Comparison of ENCODE assay signal across 29 cellular contexts in the genomic region with DNA sequence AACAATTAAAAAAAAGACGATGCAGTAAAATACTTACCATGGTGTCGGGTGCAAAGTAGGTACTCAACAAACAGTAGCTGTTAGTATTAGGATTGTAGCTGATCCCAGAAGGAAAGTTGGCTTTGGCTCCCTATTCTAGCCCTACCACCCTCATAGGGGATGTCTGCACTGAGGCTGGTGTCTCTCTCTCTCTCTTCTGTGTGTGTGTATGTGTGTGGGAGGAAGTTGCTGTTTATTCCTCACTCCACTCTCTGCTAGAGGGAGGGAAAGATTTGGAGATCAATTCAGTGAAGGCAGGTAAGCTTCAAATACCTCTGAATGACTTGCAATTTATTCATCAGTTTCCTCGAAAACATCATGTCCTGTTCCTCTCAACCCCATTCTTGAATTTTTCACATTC.
"Had no signal": no experiment of that assay in that cellular context is flagged by ENCODE, and none has a peak within 500 bp of the region (broad histone marks: within the 10 kb centered on the region; RNA-seq: fewer than 3 reads in every experiment).

No MANE protein-coding gene starts in this region.

- H3K4me3 ChIP-seq: body of pancreas, heart left ventricle had no signal

- H3K27ac ChIP-seq: body of pancreas, heart left ventricle had no signal

- DNase-seq: activated CD4-positive, alpha-beta T cell treated with anti-CD3 and anti-CD28 coated beads for 48 hours; activated CD4-positive, alpha-beta T cell treated with anti-CD3 and anti-CD28 coated beads, Interleukin-2, amount 50 U/mL, for 1 hour; activated CD4-positive, alpha-beta T cell treated with anti-CD3 and anti-CD28 coated beads, Interleukin-2, amount 50 U/mL, for 48 hours; activated CD4-positive, CD25-positive, alpha-beta regulatory T cell; activated CD8-positive, alpha-beta memory T cell treated with anti-CD3 and anti-CD28 coated beads for 24 hours; activated CD8-positive, alpha-beta T cell treated with anti-CD3 and anti-CD28 coated beads for 36 hours; activated effector memory CD4-positive, alpha-beta T cell treated with Interleukin-2 at 50 U/mL for 16 hours; activated gamma-delta T cell treated with Interleukin-2 at 50 U/mL for 16 hours; activated naive CD4-positive, alpha-beta T cell treated with anti-CD3 and anti-CD28 coated beads, Interleukin-2, amount 50 U/mL, for 16 hours; activated naive CD4-positive, alpha-beta T cell treated with Interleukin-2 at 50 U/mL for 16 hours; activated T-cell treated with anti-CD3 and anti-CD28 coated beads, Interleukin-2, amount 50 U/mL, for 4 hours; amniotic stem cell; aorta; body of pancreas; caudate nucleus; cortex of kidney; dermis blood vessel endothelial cell; effector CD4-positive, alpha-beta T cell; effector memory CD8-positive, alpha-beta T cell; foreskin fibroblast; glutamatergic neuron; heart left ventricle; T-helper 2 cell had no signal

- FAIRE-seq: colon, endometrium, endothelial cell of umbilical vein, frontal cortex had no signal

- H3K4me1 ChIP-seq: body of pancreas, heart left ventricle had no signal

- ATAC-seq: activated CD8-positive, alpha-beta T cell treated with anti-CD3 and anti-CD28 coated beads for 36 hours; activated T-cell treated with anti-CD3 and anti-CD28 coated beads, Interleukin-2, amount 50 U/mL, for 4 hours; activated T-helper 17 cell treated with anti-CD3 and anti-CD28 coated beads, Interleukin-2, amount 50 U/mL, for 72 hours; body of pancreas; effector memory CD8-positive, alpha-beta T cell; esophagus mucosa; heart left ventricle had no signal

- H3K9me3 ChIP-seq: body of pancreas, heart left ventricle had no signal

- H3K27me3 ChIP-seq: body of pancreas had no signal

- H3K36me3 ChIP-seq: heart left ventricle had no signal
